Comparison of ENCODE assay signal across 17 cellular contexts in genomic region chr7:155469311-155470185, GRCh38. TPM values are rescaled to one million over a fixed set of nuclear protein-coding genes. Genes with fewer than 3 reads are reported as not detected.
"Had no signal": no experiment of that assay in that cellular context is flagged by ENCODE, and none has a peak within 500 bp of the region (broad histone marks: within the 10 kb centered on the region; RNA-seq: fewer than 3 reads in every experiment).

No MANE protein-coding gene starts in this region.

- H3K36me3 ChIP-seq: ascending aorta, breast epithelium, gastrocnemius medialis, heart left ventricle, transverse colon had no signal

- DNase-seq: activated CD4-positive, alpha-beta T cell treated with anti-CD3 and anti-CD28 coated beads, Interleukin-2, amount 10 ng/mL, durations not matched to agents 24 days and 14 days; activated CD4-positive, CD25-positive, alpha-beta regulatory T cell; activated naive CD4-positive, alpha-beta T cell treated with anti-CD3 and anti-CD28 coated beads for 36 hours; dermis blood vessel endothelial cell; erythroblast; gastrocnemius medialis; heart left ventricle; left colon; stimulated activated CD4-positive, alpha-beta T cell treated with anti-CD3 and anti-CD28 coated beads, Interleukin-4, amount 100 ng/mL, for 24 hours; stimulated activated naive CD8-positive, alpha-beta T cell treated with anti-CD3 and anti-CD28 coated beads, Interleukin-15, Interleukin-2, amounts not matched to agents 100 U/mL and 50 U/mL, for 24 hours; transverse colon had no signal

- H3K36me3 Mint-ChIP-seq: mesothelial cell of epicardium had no signal

- H3K9me3 ChIP-seq: ascending aorta, breast epithelium, gastrocnemius medialis, heart left ventricle, transverse colon had no signal

- H3K9me3 Mint-ChIP-seq: activated CD4-positive, alpha-beta T cell treated with anti-CD3 and anti-CD28 coated beads, Interleukin-2, amount 10 ng/mL, durations not matched to agents 24 days and 14 days; activated naive CD4-positive, alpha-beta T cell treated with anti-CD3 and anti-CD28 coated beads for 36 hours; mesothelial cell of epicardium had no signal

- H3K27ac ChIP-seq: ascending aorta, breast epithelium, gastrocnemius medialis, heart left ventricle, skin epidermis, transverse colon had no signal

- H3K4me3 ChIP-seq: ascending aorta, heart left ventricle, lung, skin epidermis, transverse colon had no signal

- H3K4me3 Mint-ChIP-seq: activated CD4-positive, alpha-beta T cell treated with anti-CD3 and anti-CD28 coated beads, Interleukin-2, amount 10 ng/mL, durations not matched to agents 24 days and 14 days; activated naive CD4-positive, alpha-beta T cell treated with anti-CD3 and anti-CD28 coated beads for 36 hours; mesothelial cell of epicardium had no signal

- H3K27ac Mint-ChIP-seq: activated CD4-positive, alpha-beta T cell treated with anti-CD3 and anti-CD28 coated beads, Interleukin-2, amount 10 ng/mL, durations not matched to agents 24 days and 14 days; activated naive CD4-positive, alpha-beta T cell treated with anti-CD3 and anti-CD28 coated beads for 36 hours; mesothelial cell of epicardium had no signal

RNA-seq across cellular contexts. Expression of gene EN2, which starts 11.6 kb away (rescaled TPM):
- total RNA-seq: activated CD4-positive, alpha-beta T cell treated with anti-CD3 and anti-CD28 coated beads, Interleukin-2, amount 10 ng/mL, durations not matched to agents 24 days and 14 days; activated naive CD4-positive, alpha-beta T cell treated with anti-CD3 and anti-CD28 coated beads for 36 hours; ascending aorta; dermis blood vessel endothelial cell; left colon; mesothelial cell of epicardium; T-helper 2 cell treated with Interferon-gamma antibody and Interleukin-4, amounts not matched to agents 100 ng/mL and 5 ng/mL, for 36 hours; transverse colon had no signal
